ENCODE assay signal across 14 cellular contexts in the genomic region with DNA sequence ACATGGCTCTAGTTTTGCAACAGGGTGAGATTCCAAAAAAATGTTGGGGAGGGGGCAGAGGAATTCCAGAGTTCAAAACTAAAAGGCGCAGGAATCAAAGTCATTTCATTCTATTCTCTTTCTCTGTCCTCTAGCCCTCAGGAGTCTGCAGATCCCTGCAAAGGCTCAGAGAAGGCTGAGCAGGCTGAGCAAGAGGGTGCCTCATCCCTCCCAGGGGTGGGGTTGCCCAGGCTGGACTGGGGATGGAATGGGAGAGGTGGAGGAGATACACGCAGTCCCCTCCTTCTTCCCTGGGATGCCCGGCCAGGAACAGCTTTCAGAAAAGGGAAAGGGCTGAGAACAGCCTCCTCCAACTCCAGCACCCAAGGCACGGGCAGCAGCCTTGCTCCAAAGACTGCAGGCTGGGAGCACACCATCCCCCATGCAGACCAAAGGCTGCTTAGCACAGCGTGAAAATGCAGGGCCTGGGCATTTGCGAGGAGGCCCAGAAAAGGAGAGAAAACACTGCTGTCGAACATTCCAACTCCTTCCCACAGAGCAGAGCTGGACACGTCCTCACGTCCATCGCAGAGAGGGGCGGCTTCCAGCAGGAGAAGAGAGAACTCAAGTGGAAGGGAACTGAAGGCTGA. TPM values are rescaled to one million over a fixed set of nuclear protein-coding genes. Genes with fewer than 3 reads are reported as not detected.
DNase-seq lines count a peak whose midpoint lies in the region; ATAC-seq, FAIRE-seq and TF ChIP-seq lines count a peak whose summit lies in the region.
"Had no signal": no experiment of that assay in that cellular context is flagged by ENCODE, and none has a peak within 500 bp of the region (broad histone marks: within the 10 kb centered on the region; RNA-seq: fewer than 3 reads in every experiment).

No MANE protein-coding gene starts in this region.

- H3K4me2 ChIP-seq in HepG2 (ENCODE audit: low read depth, low read length) = no peak overlapping the region
- peak overlapping the region; percentile 52 for H3K4me2 ChIP-seq in neural progenitor cell

- no peak for FAIRE-seq in HepG2 (lab: Jason Lieb, UNC)

- peak; percentile 28; the same call in 1 of the 3 replicates for ATAC-seq in HepG2
- no peak for ATAC-seq in right lobe of liver
- peak; percentile 13 for ATAC-seq in gastroesophageal sphincter
- no peak for ATAC-seq in HG03095 (IDR thresholded peaks at IDR 0.05; ENCODE audit: unreplicated experiment)
- no peak for ATAC-seq in GM21526 (IDR thresholded peaks at IDR 0.05; ENCODE audit: low FRiP score, unreplicated experiment)

- H3K27ac Mint-ChIP-seq in neural progenitor cell = peak overlapping the region; percentile 94

- H3K4me3 ChIP-seq in HepG2 (replicated peaks in 1 of 3; ENCODE audit: insufficient read depth in 1 of 3, low read depth in 2 of 3, low read length in 3 of 3) = no peak overlapping the region
- no peak overlapping the region for H3K4me3 ChIP-seq in right lobe of liver
- no peak overlapping the region for H3K4me3 ChIP-seq in gastroesophageal sphincter
- no peak overlapping the region for H3K4me3 ChIP-seq in neural progenitor cell
- H3K4me3 ChIP-seq: dorsolateral prefrontal cortex, MG63 had no signal

- peaks cover 50% of the 10 kb centered on the region for H3F3A ChIP-seq in neural progenitor cell (ENCODE audit: low read depth)

- no peak for DNase-seq in HepG2 (ENCODE audit: low spot score)
- no peak for DNase-seq in right lobe of liver
- peak; percentile 69 for DNase-seq in neural progenitor cell (ENCODE audit: low spot score)
- DNase-seq in COLO829 (ENCODE audit: low spot score) = no peak
- no peak for DNase-seq in DMS53 treated with DMSO at 0.1 percent for 48 hours (lab: John Stamatoyannopoulos, UW; ENCODE audit: unreplicated experiment)
- DNase-seq: ACHN; activated T-cell treated with anti-CD3 and anti-CD28 coated beads, Interleukin-2, amount 50 U/mL, for 1 hour; dorsolateral prefrontal cortex; MG63; NCI-H774; stimulated activated CD8-positive, alpha-beta memory T cell treated with anti-CD3 and anti-CD28 coated beads, Interleukin-4, amount 100 ng/mL, for 48 hours had no signal

- H3K36me3 ChIP-seq in HepG2 (replicated peaks in 1 of 2; ENCODE audit: control insufficient read depth in 1 of 2, insufficient read depth in 2 of 2, low read length in 2 of 2) (no peaks in the 10 kb centered on the region), right lobe of liver (no peaks in the 10 kb centered on the region), gastroesophageal sphincter (no peaks in the 10 kb centered on the region), neural progenitor cell (no peaks in the 10 kb centered on the region)
- H3K36me3 ChIP-seq: MG63 had no signal

- POLR2A ChIA-PET in HepG2 (lab: Yijun Ruan, JAX) = no interaction called here

- H3K27me3 ChIP-seq in HepG2 (ENCODE audit: control insufficient read depth in 1 of 2, insufficient read depth in 2 of 2, low read length in 2 of 2) = peaks cover 2 to 33% of the 10 kb centered on the region in 2 experiments; a peak in 4 of 5 replicates
- H3K27me3 ChIP-seq in right lobe of liver = no peaks in the 10 kb centered on the region
- H3K27me3 ChIP-seq in gastroesophageal sphincter = no peaks in the 10 kb centered on the region
- peaks cover 7% of the 10 kb centered on the region for H3K27me3 ChIP-seq in neural progenitor cell
- H3K27me3 ChIP-seq: dorsolateral prefrontal cortex, MG63 had no signal

- TF ChIP-seq RAD21 in HepG2 (CRISPR knock-in tag; IDR thresholded peaks at IDR 0.05) = no peak

- in situ Hi-C loops in HepG2 (cut with HindIII; ENCODE audit: extremely low pct_ligation_motif_present, low pct_unique_long_range_greater_than_20kb) = no loop called here

- H3K9me3 ChIP-seq in HepG2 (ENCODE audit: low read length) (no peaks in the 10 kb centered on the region), right lobe of liver (no peaks in the 10 kb centered on the region), gastroesophageal sphincter (no peaks in the 10 kb centered on the region), neural progenitor cell (ENCODE audit: low read depth) (no peaks in the 10 kb centered on the region)
- H3K9me3 ChIP-seq: MG63 had no signal

- H3K36me3 Mint-ChIP-seq in neural progenitor cell = peaks cover 2% of the 10 kb centered on the region

- no peak for TF ChIP-seq EP300 in HepG2 (IDR thresholded peaks at IDR 0.05; ENCODE audit: low read depth in 2 of 2, low read length in 2 of 2)
- no peak for TF ChIP-seq EP300 in HepG2 (CRISPR knock-in tag; IDR thresholded peaks at IDR 0.05; ENCODE audit: borderline replicate concordance)
- no peak for TF ChIP-seq EP300 in gastroesophageal sphincter (IDR thresholded peaks at IDR 0.05)

- TF ChIP-seq CTCF in HepG2 (CRISPR knock-in tag; IDR thresholded peaks at IDR 0.05) (no peak), right lobe of liver (IDR thresholded peaks at IDR 0.05) (no peak), gastroesophageal sphincter (IDR thresholded peaks at IDR 0.05) (no peak), neural progenitor cell (IDR thresholded peaks at IDR 0.05) (no peak)

- H3K27me3 Mint-ChIP-seq in neural progenitor cell (ENCODE audit: insufficient read depth, low read depth) = peaks cover 17% of the 10 kb centered on the region

- intact Hi-C loops in HepG2 (cut with micrococcal nuclease; ENCODE audit: unreplicated experiment) = no loop called here
- intact Hi-C loops in right lobe of liver (cut with DNase I) = no loop called here

- no peaks in the 10 kb centered on the region for H3K79me2 ChIP-seq in HepG2 (ENCODE audit: insufficient read depth, low read length)
- peaks cover 19% of the 10 kb centered on the region for H3K79me2 ChIP-seq in neural progenitor cell (ENCODE audit: low read depth)

- H3K4me1 Mint-ChIP-seq in neural progenitor cell = peaks cover 60% of the 10 kb centered on the region

- H4K20me1 ChIP-seq in HepG2 (ENCODE audit: insufficient read depth, low read length) (no peaks in the 10 kb centered on the region), neural progenitor cell (ENCODE audit: low read depth) (peaks cover 43% of the 10 kb centered on the region)

- CTCF ChIA-PET in HepG2 (lab: Yijun Ruan, JAX; ENCODE audit: low intra/inter-chr PET ratio, low total read pairs) = no interaction called here

- H3K9me3 Mint-ChIP-seq in neural progenitor cell = no peaks in the 10 kb centered on the region

- no TSS peak for BruUV-seq in HepG2 (replicated peaks; lab: Mats Ljungman, UMichigan)

- H3K27ac ChIP-seq in HepG2 (ENCODE audit: extremely low read length, insufficient read depth, low read length) = no peak overlapping the region
- no peak overlapping the region for H3K27ac ChIP-seq in right lobe of liver
- peak overlapping the region; percentile 59 to 88 (median 84) for H3K27ac ChIP-seq in gastroesophageal sphincter
- H3K27ac ChIP-seq in neural progenitor cell = peak overlapping the region; percentile 61

- H2AFZ ChIP-seq in HepG2 (ENCODE audit: low read length) (no peak overlapping the region), neural progenitor cell (replicated peaks) (no peak overlapping the region)

- H3K4me1 ChIP-seq in HepG2 (ENCODE audit: insufficient read depth, low read length) (peaks cover 6% of the 10 kb centered on the region), right lobe of liver (no peaks in the 10 kb centered on the region), gastroesophageal sphincter (peaks cover 0 to 72% (median 44%) of the 10 kb centered on the region in 3 donors), neural progenitor cell (peaks cover 32% of the 10 kb centered on the region)

- H3K4me3 Mint-ChIP-seq in neural progenitor cell = peak overlapping the region; percentile 62

- 26% methylated on average over 11 of the region's 11 CpGs for WGBS in HepG2 (ENCODE audit: low lambda C conversion rate)
- WGBS in right lobe of liver (ENCODE audit: insufficient coverage, low coverage, low lambda C conversion rate, missing lambda C conversion rate) = 100% methylated on average over 1 of the region's 11 CpGs
- WGBS in gastroesophageal sphincter (ENCODE audit: low coverage in 1 of 2), 2 donors = 26 to 28% methylated on average over 4 to 10 of the region's 11 CpGs

- H3K9ac ChIP-seq in HepG2 (ENCODE audit: insufficient read depth, low read depth, low read length) = no peak overlapping the region
- no peak overlapping the region for H3K9ac ChIP-seq in neural progenitor cell

- no peak for TF ChIP-seq POLR2A in HepG2 (IDR thresholded peaks at IDR 0.05; ENCODE audit: insufficient read depth in 1 of 2, low read depth in 2 of 2, low read length in 2 of 2)
- no peak for TF ChIP-seq POLR2A in right lobe of liver (IDR thresholded peaks at IDR 0.05)
- TF ChIP-seq POLR2A in gastroesophageal sphincter (IDR thresholded peaks at IDR 0.05) = no peak

RNA-seq across cellular contexts. Expression of a gene that starts 51.8 kb away (rescaled TPM):
- not detected in 2 replicates for total RNA-seq in HepG2 (2016; rRNA removed; fragmentation: Illumina TruSeq; extraction: Trizol)
- total RNA-seq in HepG2 (2016; cell fraction: cytosol; rRNA removed; fragmentation: Illumina TruSeq; extraction: Trizol; ENCODE audit: low read depth) = not detected in 2 replicates
- 0.02 TPM in 1 of 2 replicates, not detected in the other for total RNA-seq in HepG2 (2016; cell fraction: insoluble cytoplasmic fraction; rRNA removed; fragmentation: Illumina TruSeq; extraction: Trizol)
- not detected in 2 replicates for total RNA-seq in HepG2 (2016; cell fraction: membrane; rRNA removed; fragmentation: Illumina TruSeq; extraction: Trizol)
- not detected in 2 replicates for total RNA-seq in HepG2 (2016; cell fraction: nucleus; rRNA removed; fragmentation: Illumina TruSeq; extraction: Trizol)
- 0.01 and 0.09 TPM in 2 replicates for polyA plus RNA-seq in HepG2 (2011; rRNA removed)
- 0.01 and 0.03 TPM in 2 replicates for polyA plus RNA-seq in HepG2 (2011; cell fraction: cytosol; rRNA removed)
- 0.03 and 0.05 TPM in 2 replicates for polyA plus RNA-seq in HepG2 (2011; cell fraction: nucleus; rRNA removed)
- 0.03 and 0.04 TPM in 2 replicates for polyA plus RNA-seq in HepG2 (2012)
- not detected in 2 replicates for polyA plus RNA-seq in HepG2 (2016; cell fraction: cytosol; fragmentation: Illumina TruSeq; extraction: Trizol; ENCODE audit: low read depth)
- not detected in 2 replicates for polyA plus RNA-seq in HepG2 (2016; cell fraction: insoluble cytoplasmic fraction; fragmentation: Illumina TruSeq; extraction: Trizol; ENCODE audit: low read depth)
- polyA plus RNA-seq in HepG2 (2016; cell fraction: membrane; fragmentation: Illumina TruSeq; extraction: Trizol; ENCODE audit: low read depth) = not detected in 2 replicates
- polyA plus RNA-seq in HepG2 (2016; cell fraction: nucleus; fragmentation: Illumina TruSeq; extraction: Trizol; ENCODE audit: insufficient read depth, low read depth) = 0.11 TPM in 1 of 2 replicates, not detected in the other
- 0.44 and 10.0 TPM in 2 replicates for polyA minus RNA-seq in HepG2 (2011; rRNA and poly(A)+ RNA removed; ENCODE audit: low replicate concordance)
- polyA minus RNA-seq in HepG2 (2011; cell fraction: cytosol; rRNA and poly(A)+ RNA removed) = not detected in 2 replicates
- polyA minus RNA-seq in HepG2 (2011; cell fraction: nucleus; rRNA and poly(A)+ RNA removed) = under 0.01 and 0.13 TPM in 2 replicates
- total RNA-seq in right lobe of liver = under 1 TPM; 0.10 to 0.77 (median 0.46) TPM
- 10 to 100 TPM; 13.4 to 52.8 (median 28.5) TPM for total RNA-seq in gastroesophageal sphincter
- 13.3 and 27.2 TPM in 2 replicates for total RNA-seq in neural progenitor cell (ENCODE audit: low replicate concordance)

Comparison
In these comparisons a context has a peak if more than half of its experiments do, and no peak if none do; other contexts are left out.
1. ATAC-seq: peak in HepG2 (single experiment) and gastroesophageal sphincter (single experiment); none in right lobe of liver (0 of 4), HG03095 (single experiment) and GM21526 (single experiment).
2. H3K27ac ChIP-seq: peak in gastroesophageal sphincter (4 of 4) and neural progenitor cell (single experiment); none in HepG2 (single experiment) and right lobe of liver (0 of 3).